In the genomic region with DNA sequence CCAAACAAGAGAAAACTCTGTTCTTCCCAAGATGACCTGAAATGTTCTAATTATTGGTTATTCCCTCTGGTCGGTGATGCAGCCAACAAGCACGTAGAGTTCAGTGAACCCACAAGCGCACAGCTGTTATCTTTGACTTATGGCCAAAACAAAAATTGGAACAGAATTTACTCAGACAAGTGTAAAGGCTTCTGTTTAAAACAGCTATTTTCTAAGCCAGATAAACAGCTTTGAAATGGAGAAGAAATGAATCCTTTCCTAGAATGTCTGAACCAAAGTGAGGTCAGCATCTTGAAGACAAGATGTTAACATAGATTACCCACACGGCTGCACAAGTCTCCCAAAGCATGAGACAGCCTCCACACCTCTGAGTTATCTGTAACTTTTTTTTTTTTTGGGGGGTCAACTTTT, we compare ENCODE assay signal across 1 cellular context.
A peak's percentile ranks its signal among the peaks of the same experiment; 100 is the strongest.
TF ChIP-seq lines count a peak whose summit lies in the region.

No MANE protein-coding gene starts in this region.

TF ChIP-seq in K562, 482 proteins besides CTCF, POLR2A, EP300 and RAD21 (continued from another document):
- TF ChIP-seq, protein P1, sequence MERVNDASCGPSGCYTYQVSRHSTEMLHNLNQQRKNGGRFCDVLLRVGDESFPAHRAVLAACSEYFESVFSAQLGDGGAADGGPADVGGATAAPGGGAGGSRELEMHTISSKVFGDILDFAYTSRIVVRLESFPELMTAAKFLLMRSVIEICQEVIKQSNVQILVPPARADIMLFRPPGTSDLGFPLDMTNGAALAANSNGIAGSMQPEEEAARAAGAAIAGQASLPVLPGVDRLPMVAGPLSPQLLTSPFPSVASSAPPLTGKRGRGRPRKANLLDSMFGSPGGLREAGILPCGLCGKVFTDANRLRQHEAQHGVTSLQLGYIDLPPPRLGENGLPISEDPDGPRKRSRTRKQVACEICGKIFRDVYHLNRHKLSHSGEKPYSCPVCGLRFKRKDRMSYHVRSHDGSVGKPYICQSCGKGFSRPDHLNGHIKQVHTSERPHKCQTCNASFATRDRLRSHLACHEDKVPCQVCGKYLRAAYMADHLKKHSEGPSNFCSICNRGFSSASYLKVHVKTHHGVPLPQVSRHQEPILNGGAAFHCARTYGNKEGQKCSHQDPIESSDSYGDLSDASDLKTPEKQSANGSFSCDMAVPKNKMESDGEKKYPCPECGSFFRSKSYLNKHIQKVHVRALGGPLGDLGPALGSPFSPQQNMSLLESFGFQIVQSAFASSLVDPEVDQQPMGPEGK (CRISPR knock-in tag; IDR thresholded peaks at IDR 0.05; ENCODE audit: borderline replicate concordance), result no peak
- TF ChIP-seq MTA2 (IDR thresholded peaks at IDR 0.05; ENCODE audit: low read depth) (peak; percentile 54), MEIS2 (IDR thresholded peaks at IDR 0.05; ENCODE audit: partially characterized antibody) (peak; percentile 43), ZNF121 (CRISPR knock-in tag; conservative IDR thresholded peaks at IDR 0.05) (no peak), ZNF143 (CRISPR knock-in tag; IDR thresholded peaks at IDR 0.05) (no peak), ZNF696 (CRISPR knock-in tag; conservative IDR thresholded peaks at IDR 0.05) (no peak), KDM1A (IDR thresholded peaks at IDR 0.05) (peak; percentile 53 to 58), ZNF224 (CRISPR knock-in tag; IDR thresholded peaks at IDR 0.05) (no peak), HNRNPL (IDR thresholded peaks at IDR 0.05; ENCODE audit: low read depth, low read length) (no peak), KAT7 (CRISPR knock-in tag; IDR thresholded peaks at IDR 0.05; ENCODE audit: borderline replicate concordance) (no peak), MECOM (CRISPR knock-in tag; IDR thresholded peaks at IDR 0.05) (no peak), SMAD2 (IDR thresholded peaks at IDR 0.05; ENCODE audit: low read depth, low read length) (no peak), NFIC (IDR thresholded peaks at IDR 0.05) (peak; percentile 66), L3MBTL2 (IDR thresholded peaks at IDR 0.05) (peak; percentile 39; the same call in 1 of the 2 replicates), ZNF589 (CRISPR knock-in tag; IDR thresholded peaks at IDR 0.05; ENCODE audit: low read depth) (no peak), POLR2B (IDR thresholded peaks at IDR 0.05; ENCODE audit: low read depth, partially characterized antibody) (no peak), HDAC3 (IDR thresholded peaks at IDR 0.05; ENCODE audit: borderline replicate concordance, partially characterized antibody) (no peak), NCOA1 (IDR thresholded peaks at IDR 0.05; ENCODE audit: low read depth) (0 out of 2 replicates have a peak, but pooled peaks have one; percentile 48), DPF2 (IDR thresholded peaks at IDR 0.05) (peak; percentile 72), DNMT1 (IDR thresholded peaks at IDR 0.05) (no peak), BMI1 (IDR thresholded peaks at IDR 0.05; ENCODE audit: low read length) (no peak), TBL1XR1 (IDR thresholded peaks at IDR 0.05; ENCODE audit: low read length in 2 of 2) (peak in 1 of 2 experiments; percentile 63; a peak in 1 of 4 replicates), FOXM1 (IDR thresholded peaks at IDR 0.05; ENCODE audit: low read depth) (0 out of 2 replicates have a peak, but pooled peaks have one; percentile 44), FOXM1 (CRISPR knock-in tag; IDR thresholded peaks at IDR 0.05; ENCODE audit: low read depth) (no peak), NELFE (IDR thresholded peaks at IDR 0.05; ENCODE audit: insufficient read depth, insufficient read length) (no peak), PHF21A (IDR thresholded peaks at IDR 0.05; ENCODE audit: borderline replicate concordance, low read depth) (no peak), SAFB (IDR thresholded peaks at IDR 0.05; ENCODE audit: borderline replicate concordance, low read depth, low read length) (no peak), STAT5A (IDR thresholded peaks at IDR 0.05; ENCODE audit: borderline replicate concordance, low read length) (peak; percentile 62; the same call in 1 of the 2 replicates), JUND (IDR thresholded peaks at IDR 0.05; ENCODE audit: borderline replicate concordance, low read depth, low read length) (peak; percentile 60), JUND (tag; IDR thresholded peaks at IDR 0.05; ENCODE audit: borderline replicate concordance, low read depth, low read length) (peak; percentile 54; the same call in 1 of the 3 replicates), TRIM24 (IDR thresholded peaks at IDR 0.05) (peak in 1 of 2 experiments; percentile 67; a peak in 2 of 4 replicates), ZNF24 (IDR thresholded peaks at IDR 0.05) (peak; percentile 93), ADNP (tag; IDR thresholded peaks at IDR 0.05) (no peak), HDAC1 (IDR thresholded peaks at IDR 0.05) (0 out of 4 replicates have a peak, but pooled peaks of 1 of the 2 experiments have one; percentile 27), RCOR1 (IDR thresholded peaks at IDR 0.05; ENCODE audit: borderline replicate concordance in 1 of 2, low read depth in 2 of 2, low read length in 2 of 2) (peak; percentile 12 to 53; a peak in 1 of 4 replicates), ZBED1 (IDR thresholded peaks at IDR 0.05) (no peak)
- TF ChIP-seq, protein P2, sequence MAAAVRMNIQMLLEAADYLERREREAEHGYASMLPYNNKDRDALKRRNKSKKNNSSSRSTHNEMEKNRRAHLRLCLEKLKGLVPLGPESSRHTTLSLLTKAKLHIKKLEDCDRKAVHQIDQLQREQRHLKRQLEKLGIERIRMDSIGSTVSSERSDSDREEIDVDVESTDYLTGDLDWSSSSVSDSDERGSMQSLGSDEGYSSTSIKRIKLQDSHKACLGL (CRISPR knock-in tag; IDR thresholded peaks at IDR 0.05; ENCODE audit: borderline replicate concordance, poor library complexity, severe bottlenecking), result no peak
- TF ChIP-seq, protein P3, sequence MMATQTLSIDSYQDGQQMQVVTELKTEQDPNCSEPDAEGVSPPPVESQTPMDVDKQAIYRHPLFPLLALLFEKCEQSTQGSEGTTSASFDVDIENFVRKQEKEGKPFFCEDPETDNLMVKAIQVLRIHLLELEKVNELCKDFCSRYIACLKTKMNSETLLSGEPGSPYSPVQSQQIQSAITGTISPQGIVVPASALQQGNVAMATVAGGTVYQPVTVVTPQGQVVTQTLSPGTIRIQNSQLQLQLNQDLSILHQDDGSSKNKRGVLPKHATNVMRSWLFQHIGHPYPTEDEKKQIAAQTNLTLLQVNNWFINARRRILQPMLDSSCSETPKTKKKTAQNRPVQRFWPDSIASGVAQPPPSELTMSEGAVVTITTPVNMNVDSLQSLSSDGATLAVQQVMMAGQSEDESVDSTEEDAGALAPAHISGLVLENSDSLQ (IDR thresholded peaks at IDR 0.05), result 0 out of 2 replicates have a peak, but pooled peaks have one; percentile 12
- TF ChIP-seq, protein P4, sequence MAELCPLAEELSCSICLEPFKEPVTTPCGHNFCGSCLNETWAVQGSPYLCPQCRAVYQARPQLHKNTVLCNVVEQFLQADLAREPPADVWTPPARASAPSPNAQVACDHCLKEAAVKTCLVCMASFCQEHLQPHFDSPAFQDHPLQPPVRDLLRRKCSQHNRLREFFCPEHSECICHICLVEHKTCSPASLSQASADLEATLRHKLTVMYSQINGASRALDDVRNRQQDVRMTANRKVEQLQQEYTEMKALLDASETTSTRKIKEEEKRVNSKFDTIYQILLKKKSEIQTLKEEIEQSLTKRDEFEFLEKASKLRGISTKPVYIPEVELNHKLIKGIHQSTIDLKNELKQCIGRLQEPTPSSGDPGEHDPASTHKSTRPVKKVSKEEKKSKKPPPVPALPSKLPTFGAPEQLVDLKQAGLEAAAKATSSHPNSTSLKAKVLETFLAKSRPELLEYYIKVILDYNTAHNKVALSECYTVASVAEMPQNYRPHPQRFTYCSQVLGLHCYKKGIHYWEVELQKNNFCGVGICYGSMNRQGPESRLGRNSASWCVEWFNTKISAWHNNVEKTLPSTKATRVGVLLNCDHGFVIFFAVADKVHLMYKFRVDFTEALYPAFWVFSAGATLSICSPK (IDR thresholded peaks at IDR 0.05; ENCODE audit: borderline replicate concordance), result no peak
